Comparison of ENCODE assay signal across 8 cellular contexts in genomic region chr16:29805232-29806095, GRCh38.
DNase-seq lines count a peak whose midpoint lies in the region; ATAC-seq lines count a peak whose summit lies in the region.

No MANE protein-coding gene starts in this region.

- ATAC-seq in GM19468 (IDR thresholded peaks at IDR 0.05; ENCODE audit: extremely low read depth, unreplicated experiment), result peak; percentile 33

- DNase-seq in COLO668 (lab: John Stamatoyannopoulos, UW; ENCODE audit: unreplicated experiment) (peak; percentile 100), HS-5 (ENCODE audit: low read depth) (peak; percentile 86), medulla oblongata (ENCODE audit: extremely low spot score) (peak; percentile 97)
- peak; percentile 100 for DNase-seq in NK-92 treated with Interleukin-12 subunit alpha and Interleukin-12 subunit beta, amount 100 ng/mL, for 24 hours (lab: John Stamatoyannopoulos, UW)
- peak; percentile 94 to 96 (median 96) for DNase-seq in activated CD8-positive, alpha-beta memory T cell treated with anti-CD3 and anti-CD28 coated beads for 48 hours (ENCODE audit: low read depth in 2 of 3, low spot score in 2 of 3)
- peak; percentile 96 to 97 (median 96) for DNase-seq in effector memory CD4-positive, alpha-beta T cell
- peak; percentile 94 to 96 (median 96) for DNase-seq in stimulated activated CD4-positive, alpha-beta T cell treated with anti-CD3 and anti-CD28 coated beads, TNF-alpha, amount 100 ng/mL, for 4 hours (ENCODE audit: low read depth in 3 of 3)

- peaks cover 6% of the 10 kb centered on the region for H3K36me3 ChIP-seq in effector memory CD4-positive, alpha-beta T cell (ENCODE audit: control insufficient read depth, insufficient read depth, low read length)

- H3K4me3 ChIP-seq in effector memory CD4-positive, alpha-beta T cell (ENCODE audit: insufficient read depth, low read depth, low read length, poor library complexity, severe bottlenecking), result peak overlapping the region; percentile 65

- no peaks in the 10 kb centered on the region for H3K27me3 ChIP-seq in effector memory CD4-positive, alpha-beta T cell (replicated peaks; ENCODE audit: control insufficient read depth, insufficient read depth, low read length, poor library complexity, severe bottlenecking)

- peaks cover 41% of the 10 kb centered on the region for H3K4me1 ChIP-seq in effector memory CD4-positive, alpha-beta T cell (ENCODE audit: control insufficient read depth, insufficient read depth, low read length, poor library complexity, severe bottlenecking)

- H3K9me3 ChIP-seq in effector memory CD4-positive, alpha-beta T cell (ENCODE audit: control insufficient read depth, low read length), result no peaks in the 10 kb centered on the region

- peak overlapping the region; percentile 87 for H3K27ac ChIP-seq in effector memory CD4-positive, alpha-beta T cell (ENCODE audit: insufficient read depth, low read length, poor library complexity, severe bottlenecking)

Comparison
In these comparisons a context has a peak if more than half of its experiments do, and no peak if none do; other contexts are left out.
1. Peak in every context shown above with its lines: DNase-seq, ATAC-seq, H3K4me3 ChIP-seq and H3K27ac ChIP-seq.